8 cellular contexts compared by ENCODE assay signal in genomic region chr7:21941570-21942224, GRCh38.
DNase-seq lines count a peak whose midpoint lies in the region; ATAC-seq lines count a peak whose summit lies in the region.

No MANE protein-coding gene starts in this region.

- H3K9me3 Mint-ChIP-seq in memory B cell, result no peaks in the 10 kb centered on the region

- H3K27me3 Mint-ChIP-seq in memory B cell, result no peaks in the 10 kb centered on the region

- H3K4me1 Mint-ChIP-seq in memory B cell, result peaks cover 47% of the 10 kb centered on the region

- peak overlapping the region; percentile 51 for H3K27ac Mint-ChIP-seq in memory B cell

- DNase-seq in GM03348 (ENCODE audit: low spot score), result peak; percentile 57
- DNase-seq in SKM-1 (lab: John Stamatoyannopoulos, UW; ENCODE audit: unreplicated experiment), result peak; percentile 69
- DNase-seq in memory B cell (ENCODE audit: low spot score in 2 of 2), result peak; percentile 18 to 25
- DNase-seq in DMS53 treated with DMSO at 0.1 percent for 48 hours (lab: John Stamatoyannopoulos, UW; ENCODE audit: unreplicated experiment), result no peak
- DNase-seq in DMS53 (lab: John Stamatoyannopoulos, UW), result no peak
- no peak for DNase-seq in C1 segment of cervical spinal cord (lab: John Stamatoyannopoulos, UW)

- ATAC-seq in HG02623 (IDR thresholded peaks at IDR 0.05; ENCODE audit: unreplicated experiment), result peak; percentile 19
- peak; percentile 26 for ATAC-seq in memory B cell (ENCODE audit: low read depth)
- no peak for ATAC-seq in HG03442 (IDR thresholded peaks at IDR 0.05; ENCODE audit: unreplicated experiment)

- H3K36me3 Mint-ChIP-seq in memory B cell, result peaks cover 8% of the 10 kb centered on the region

- peak overlapping the region; percentile 35 for H3K4me3 Mint-ChIP-seq in memory B cell

Comparison
In these comparisons a context has a peak if more than half of its experiments do, and no peak if none do; other contexts are left out.
1. DNase-seq: peak in GM03348 (single experiment), SKM-1 (single experiment) and memory B cell (2 of 2); none in DMS53 treated with DMSO at 0.1 percent for 48 hours (single experiment), DMS53 (single experiment) and C1 segment of cervical spinal cord (0 of 14).